ENCODE assay signal across 9 cellular contexts in genomic region chrX:70476934-70477733, GRCh38. TPM values are rescaled to one million over a fixed set of nuclear protein-coding genes. Genes with fewer than 3 reads are reported as not detected.
DNase-seq lines count a peak whose midpoint lies in the region; ATAC-seq, FAIRE-seq and TF ChIP-seq lines count a peak whose summit lies in the region.
"Had no signal": no experiment of that assay in that cellular context is flagged by ENCODE, and none has a peak within 500 bp of the region (broad histone marks: within the 10 kb centered on the region; RNA-seq: fewer than 3 reads in every experiment).

No MANE protein-coding gene starts in this region.

- POLR2A ChIA-PET in AG04450 (lab: Yijun Ruan, JAX) = interaction anchor here (0.6 kb wide), 1 partner anchor 298 kb away, joined by 5 read pairs; no protein-coding TSS in a partner anchor
- POLR2A ChIA-PET in MCF 10A (lab: Yijun Ruan, JAX) = interaction anchor here (0.8 to 2.4 kb wide), 3 partner anchors 21 to 188 kb away, joined by 3 to 15 read pairs (median 3); partner anchors contain the start of genes KIF4A and PDZD11
- POLR2A ChIA-PET in CD8-positive, alpha-beta T cell (lab: Charles Lee) = no interaction called here

- H3K9me2 ChIP-seq in MM.1S (replicated peaks; ENCODE audit: insufficient read depth, low read length) = no peaks in the 10 kb centered on the region

- no peak for FAIRE-seq in GM12891 (lab: Jason Lieb, UNC)

- H3K4me3 Mint-ChIP-seq in MCF 10A (ENCODE audit: unreplicated experiment) = peak overlapping the region; percentile 62
- H3K4me3 Mint-ChIP-seq in CD8-positive, alpha-beta T cell = no peak overlapping the region
- H3K4me3 Mint-ChIP-seq: activated B cell treated with CpG ODN at 0.5 μM for 24 hours had no signal

- no peak for TF ChIP-seq POLR2A in GM12891 (IDR thresholded peaks at IDR 0.05; ENCODE audit: low read depth, low read length)

- no peaks in the 10 kb centered on the region for H4K20me1 ChIP-seq in MM.1S (ENCODE audit: insufficient read depth, low read length)

- peak overlapping the region; percentile 22 for H3K4me3 ChIP-seq in AG04450 (ENCODE audit: low read depth, low read length)
- no peak overlapping the region for H3K4me3 ChIP-seq in lung
- H3K4me3 ChIP-seq in MM.1S (ENCODE audit: low read length) = no peak overlapping the region
- no peak overlapping the region for H3K4me3 ChIP-seq in CD8-positive, alpha-beta T cell (ENCODE audit: low read depth, low read length)

- no peak overlapping the region for H3K9ac ChIP-seq in MM.1S (ENCODE audit: low read length)

- ATAC-seq in lung (ENCODE audit: insufficient read depth, low FRiP score) = no peak
- no peak for ATAC-seq in CD8-positive, alpha-beta T cell

- H2AFZ ChIP-seq in MM.1S (ENCODE audit: low read length) = no peak overlapping the region

- TSS peak; percentile 34 for BruUV-seq in MCF 10A (replicated peaks; lab: Mats Ljungman, UMichigan)

- WGBS in lung, 2 donors = 28 to 43% methylated on average over 13 of the region's 13 CpGs

- no peaks in the 10 kb centered on the region for H3K79me2 ChIP-seq in MM.1S (ENCODE audit: low read length)

- H3K4me1 Mint-ChIP-seq in MCF 10A (ENCODE audit: insufficient read depth, unreplicated experiment) = peaks cover 33% of the 10 kb centered on the region
- no peaks in the 10 kb centered on the region for H3K4me1 Mint-ChIP-seq in CD8-positive, alpha-beta T cell (ENCODE audit: low read depth)
- H3K4me1 Mint-ChIP-seq: activated B cell treated with CpG ODN at 0.5 μM for 24 hours had no signal

- H3K9me3 Mint-ChIP-seq in MCF 10A (ENCODE audit: unreplicated experiment) = no peaks in the 10 kb centered on the region
- no peaks in the 10 kb centered on the region for H3K9me3 Mint-ChIP-seq in CD8-positive, alpha-beta T cell
- H3K9me3 Mint-ChIP-seq: activated B cell treated with CpG ODN at 0.5 μM for 24 hours had no signal

- H3K36me3 ChIP-seq in lung (ENCODE audit: control insufficient read depth in 2 of 2, insufficient read depth in 2 of 2, low read length in 2 of 2) = no peaks in the 10 kb centered on the region
- H3K36me3 ChIP-seq in MM.1S (replicated peaks; ENCODE audit: insufficient read depth, low read length) = no peaks in the 10 kb centered on the region
- H3K36me3 ChIP-seq in CD8-positive, alpha-beta T cell (ENCODE audit: insufficient read depth, low read length) = no peaks in the 10 kb centered on the region

- CTCF ChIA-PET in AG04450 (lab: Charles Lee) (interaction anchor here (1.4 to 1.8 kb wide), 2 partner anchors 26 to 78 kb away, joined by 3 to 6 read pairs; no protein-coding TSS in a partner anchor), MCF 10A (lab: Yijun Ruan, JAX) (interaction anchor here (0.6 kb wide), 2 partner anchors 279 to 634 kb away, joined by 3 read pairs; no protein-coding TSS in a partner anchor)
- CTCF ChIA-PET in CD8-positive, alpha-beta T cell (lab: Charles Lee) = interaction anchor here (1.4 kb wide), 1 partner anchor 11 kb away, joined by 4 read pairs; no protein-coding TSS in a partner anchor

- no peaks in the 10 kb centered on the region for H3F3A ChIP-seq in MM.1S (ENCODE audit: insufficient read depth, low read length)

- no peak overlapping the region for H3K4me2 ChIP-seq in MM.1S (ENCODE audit: low read depth, low read length)

- no peak for TF ChIP-seq CTCF in AG04450 (IDR thresholded peaks at IDR 0.05; ENCODE audit: low read depth, low read length)
- TF ChIP-seq CTCF in MCF 10A (IDR thresholded peaks at IDR 0.05; ENCODE audit: unreplicated experiment) = no peak
- TF ChIP-seq CTCF in lung (IDR thresholded peaks at IDR 0.05; ENCODE audit: control extremely low read depth, extremely low read depth) = no peak
- no peak for TF ChIP-seq CTCF in MM.1S (IDR thresholded peaks at IDR 0.05; ENCODE audit: low read length)
- no peak for TF ChIP-seq CTCF in CD8-positive, alpha-beta T cell (IDR thresholded peaks at IDR 0.05)

- intact Hi-C loops in MCF 10A (cut with micrococcal nuclease) = no loop called here
- intact Hi-C loops in CD8-positive, alpha-beta T cell (cut with DNase I, micrococcal nuclease) = loop anchor here in 1 of 2 experiments (5.0 kb wide), 1 partner anchor 705 kb away; no protein-coding TSS in a partner anchor

- H3K4me1 ChIP-seq in lung (ENCODE audit: control insufficient read depth in 2 of 2, insufficient read depth in 2 of 2, low read length in 2 of 2) = peaks cover 6 to 10% of the 10 kb centered on the region in 2 donors
- no peaks in the 10 kb centered on the region for H3K4me1 ChIP-seq in MM.1S (ENCODE audit: low read length)
- H3K4me1 ChIP-seq in CD8-positive, alpha-beta T cell (ENCODE audit: insufficient read depth, low read length) = no peaks in the 10 kb centered on the region

- H3K27ac Mint-ChIP-seq in MCF 10A (ENCODE audit: low read depth, unreplicated experiment) = peak overlapping the region; percentile 76
- H3K27ac Mint-ChIP-seq in CD8-positive, alpha-beta T cell = no peak overlapping the region
- H3K27ac Mint-ChIP-seq: activated B cell treated with CpG ODN at 0.5 μM for 24 hours had no signal

- H3K27ac ChIP-seq in AG04450 (ENCODE audit: low read depth, low read length) = peak overlapping the region; percentile 92
- H3K27ac ChIP-seq in lung (ENCODE audit: low read depth in 1 of 2, low read length in 1 of 2) = peak overlapping the region; percentile 50 to 66
- H3K27ac ChIP-seq in MM.1S (ENCODE audit: low read length) = no peak overlapping the region
- no peak overlapping the region for H3K27ac ChIP-seq in CD8-positive, alpha-beta T cell (ENCODE audit: low read depth, low read length)

- H3K27me3 ChIP-seq in AG04450 (ENCODE audit: control insufficient read depth, insufficient read depth, low read length) (no peaks in the 10 kb centered on the region), lung (ENCODE audit: control insufficient read depth, insufficient read depth) (no peaks in the 10 kb centered on the region), MM.1S (replicated peaks; ENCODE audit: insufficient read depth, low read length) (no peaks in the 10 kb centered on the region)
- no peaks in the 10 kb centered on the region for H3K27me3 ChIP-seq in CD8-positive, alpha-beta T cell (ENCODE audit: insufficient read depth, low read length)

- no peaks in the 10 kb centered on the region for H3K36me3 Mint-ChIP-seq in MCF 10A (ENCODE audit: insufficient read depth, unreplicated experiment)
- peaks cover 42% of the 10 kb centered on the region for H3K36me3 Mint-ChIP-seq in CD8-positive, alpha-beta T cell

- DNase-seq in AG04450 (ENCODE audit: low read depth, low spot score) (no peak), LHCN-M2 (ENCODE audit: low read depth) (peak; percentile 83), MCF 10A (ENCODE audit: unreplicated experiment) (peak; percentile 75), lung (ENCODE audit: low spot score) (no peak), MM.1S (no peak), NCI-H1105 treated with DMSO at 0.1 percent for 48 hours (lab: John Stamatoyannopoulos, UW) (no peak), GM12891 (ENCODE audit: insufficient read length, low spot score) (no peak)
- DNase-seq in CD8-positive, alpha-beta T cell = no peak
- DNase-seq: activated B cell treated with CpG ODN at 0.5 μM for 24 hours had no signal

- H3K9me3 ChIP-seq in AG04450 (ENCODE audit: control insufficient read depth, insufficient read depth, low read length) = no peaks in the 10 kb centered on the region
- H3K9me3 ChIP-seq in lung (ENCODE audit: control insufficient read depth in 2 of 2, insufficient read depth in 1 of 2, low read length in 1 of 2) = no peaks in the 10 kb centered on the region
- H3K9me3 ChIP-seq in MM.1S (replicated peaks; ENCODE audit: insufficient read depth, low read length) = no peaks in the 10 kb centered on the region
- no peaks in the 10 kb centered on the region for H3K9me3 ChIP-seq in CD8-positive, alpha-beta T cell (ENCODE audit: low read length)

- peaks cover 59% of the 10 kb centered on the region for H3K27me3 Mint-ChIP-seq in MCF 10A (ENCODE audit: insufficient read depth, unreplicated experiment)
- no peaks in the 10 kb centered on the region for H3K27me3 Mint-ChIP-seq in CD8-positive, alpha-beta T cell (ENCODE audit: low read depth)
- H3K27me3 Mint-ChIP-seq: activated B cell treated with CpG ODN at 0.5 μM for 24 hours had no signal

TF ChIP-seq in GM12891, 5 proteins besides CTCF, POLR2A, EP300 and RAD21:
- TF ChIP-seq PAX5 (IDR thresholded peaks at IDR 0.05; ENCODE audit: insufficient read depth, low read length, severe bottlenecking) (no peak), SPI1 (IDR thresholded peaks at IDR 0.05; ENCODE audit: low read depth, low read length) (no peak), POLR2AphosphoS5 (IDR thresholded peaks at IDR 0.05; ENCODE audit: low read depth, low read length) (no peak), POU2F2 (IDR thresholded peaks at IDR 0.05; ENCODE audit: low read depth, low read length) (no peak), TAF1 (IDR thresholded peaks at IDR 0.05; ENCODE audit: low read depth, low read length) (no peak)

RNA-seq across cellular contexts. Expression of gene DLG3, which starts 32.5 kb away (rescaled TPM):
- polyA plus RNA-seq in AG04450 (2011; rRNA removed) (28.3 and 29.2 TPM in 2 replicates), lung (10 to 100 TPM in 1 of 2 donors, 1 to 10 TPM in 1; 9.3 to 10.5 TPM)
- polyA minus RNA-seq in AG04450 (2011; rRNA and poly(A)+ RNA removed) = 22.5 and 22.7 TPM in 2 replicates
- total RNA-seq in LHCN-M2 (2014; rRNA removed) (6.8 and 13.5 TPM in 2 replicates), MCF 10A (2022) (12.8 and 20.1 TPM in 2 replicates), lung (10 to 100 TPM; 26.7 to 31.5 TPM)
- 3.5 TPM for polyA plus RNA-seq in LHCN-M2 (2012)
- total RNA-seq in CD8-positive, alpha-beta T cell = 10 to 100 TPM; 11.0 to 12.8 TPM
- polyA plus RNA-seq in GM12891 (2012; ENCODE audit: low read depth, missing spikeins) = 0.47 TPM

RNA-seq across cellular contexts. Expression of gene GDPD2, which starts 54.0 kb away (rescaled TPM):
- polyA plus RNA-seq in AG04450 (2011; rRNA removed) (not detected in 2 replicates), lung (not detected)
- polyA minus RNA-seq in AG04450 (2011; rRNA and poly(A)+ RNA removed) = not detected in 2 replicates
- total RNA-seq in LHCN-M2 (2014; rRNA removed) (not detected in 2 replicates), MCF 10A (2022) (not detected in 2 replicates), lung (not detected)
- 0.35 TPM for polyA plus RNA-seq in LHCN-M2 (2012)
- total RNA-seq in CD8-positive, alpha-beta T cell = not detected
- polyA plus RNA-seq in GM12891 (2012; ENCODE audit: low read depth, missing spikeins) = not detected
- total RNA-seq: activated B cell treated with CpG ODN at 0.5 μM for 24 hours had no signal

Comparison
In these comparisons a context has a peak if more than half of its experiments do, and no peak if none do; other contexts are left out.
1. DNase-seq: peak in LHCN-M2 (single experiment) and MCF 10A (single experiment); none in AG04450 (single experiment), lung (single experiment), MM.1S (single experiment), NCI-H1105 treated with DMSO at 0.1 percent for 48 hours (single experiment), CD8-positive, alpha-beta T cell (0 of 7) and GM12891 (single experiment).
2. H3K27ac ChIP-seq: peak in AG04450 (single experiment) and lung (2 of 2); none in MM.1S (single experiment) and CD8-positive, alpha-beta T cell (single experiment).